In the genomic region with DNA sequence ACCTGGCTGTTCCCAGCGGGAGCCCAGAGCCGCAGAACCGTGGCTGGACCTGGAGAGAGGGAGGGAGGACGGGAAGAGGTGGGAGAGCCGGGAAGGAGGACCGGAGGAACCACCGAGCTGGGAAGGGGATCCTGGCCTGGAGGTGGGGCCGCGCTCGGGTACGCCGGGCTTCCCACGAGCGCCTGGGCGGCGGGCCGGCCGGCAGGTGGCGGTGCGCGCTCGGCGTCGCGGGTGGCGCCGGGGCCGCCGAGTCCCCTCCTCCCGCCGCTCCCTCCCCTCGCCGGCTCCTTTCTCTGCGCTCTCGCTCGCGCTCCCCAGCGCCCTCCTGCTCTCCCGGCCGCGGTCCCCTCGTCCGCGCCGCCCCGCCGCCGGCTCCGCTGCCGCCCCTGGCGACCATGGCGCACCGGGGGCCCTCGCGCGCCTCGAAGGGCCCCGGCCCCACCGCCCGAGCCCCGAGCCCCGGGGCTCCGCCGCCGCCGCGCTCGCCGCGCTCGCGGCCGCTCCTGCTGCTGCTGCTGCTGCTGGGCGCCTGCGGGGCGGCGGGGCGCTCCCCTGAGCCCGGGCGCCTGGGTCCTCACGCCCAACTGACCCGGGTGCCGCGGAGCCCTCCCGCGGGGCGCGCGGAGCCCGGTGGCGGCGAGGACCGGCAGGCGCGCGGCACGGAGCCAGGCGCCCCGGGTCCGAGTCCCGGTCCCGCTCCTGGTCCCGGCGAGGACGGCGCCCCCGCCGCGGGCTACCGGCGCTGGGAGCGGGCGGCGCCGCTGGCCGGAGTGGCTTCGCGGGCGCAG, we compare ENCODE assay signal across 8 cellular contexts. TPM values are rescaled to one million over a fixed set of nuclear protein-coding genes. Genes with fewer than 3 reads are reported as not detected.
DNase-seq lines count a peak whose midpoint lies in the region; ATAC-seq and TF ChIP-seq lines count a peak whose summit lies in the region.

Gene SORCS2, plus strand, starts transcription at position 287 of the 788 bp plus-strand sequence.

- no peaks in the 10 kb centered on the region for H3K9me3 Mint-ChIP-seq in CD4-positive, alpha-beta memory T cell
- no peaks in the 10 kb centered on the region for H3K9me3 Mint-ChIP-seq in activated T-helper 1 cell treated with anti-CD3 and anti-CD28 coated beads, Interleukin-12 subunit alpha, Interleukin-12 subunit beta, Interleukin-2, Interleukin-4 antibody, amounts not matched to agents 30 ng/mL and 10 ng/mL and 1 ng/mL, durations not matched to agents 14 hours and 24 hours and 36 hours
- H3K9me3 Mint-ChIP-seq in nephron, result no peaks in the 10 kb centered on the region

- H3K4me3 ChIP-seq in CD4-positive, alpha-beta memory T cell (ENCODE audit: low read length in 2 of 2), result no peak within 1 kb of the TSS
- H3K4me3 ChIP-seq in foreskin fibroblast (ENCODE audit: low read depth in 1 of 2, low read length in 2 of 2), result peak within 1 kb of the TSS; percentile 32 to 52

- H3K4me3 Mint-ChIP-seq in CD4-positive, alpha-beta memory T cell, result peak within 1 kb of the TSS in 5 of 8 donors; percentile 20 to 77 (median 51)
- H3K4me3 Mint-ChIP-seq in activated T-helper 1 cell treated with anti-CD3 and anti-CD28 coated beads, Interleukin-12 subunit alpha, Interleukin-12 subunit beta, Interleukin-2, Interleukin-4 antibody, amounts not matched to agents 30 ng/mL and 10 ng/mL and 1 ng/mL, durations not matched to agents 14 hours and 24 hours and 36 hours, result no peak within 1 kb of the TSS
- peak within 1 kb of the TSS; percentile 88 to 92 (median 89) for H3K4me3 Mint-ChIP-seq in nephron

- no peak within 1 kb of the TSS for H3K27ac ChIP-seq in CD4-positive, alpha-beta memory T cell (ENCODE audit: low read depth, low read length)

- TF ChIP-seq CTCF in foreskin fibroblast (IDR thresholded peaks at IDR 0.05; ENCODE audit: low read depth, low read length) (peak; percentile 25), nephron (IDR thresholded peaks at IDR 0.05; ENCODE audit: unreplicated experiment in 3 of 3) (peak; percentile 60 to 78 (median 64))

- H3K36me3 ChIP-seq in CD4-positive, alpha-beta memory T cell (ENCODE audit: insufficient read depth, low read length), result no peaks in the 10 kb centered on the region

- no peak within 1 kb of the TSS for H3K27ac Mint-ChIP-seq in CD4-positive, alpha-beta memory T cell
- H3K27ac Mint-ChIP-seq in activated T-helper 1 cell treated with anti-CD3 and anti-CD28 coated beads, Interleukin-12 subunit alpha, Interleukin-12 subunit beta, Interleukin-2, Interleukin-4 antibody, amounts not matched to agents 30 ng/mL and 10 ng/mL and 1 ng/mL, durations not matched to agents 14 hours and 24 hours and 36 hours, result no peak within 1 kb of the TSS
- peak within 1 kb of the TSS in 1 of 3 experiments; percentile 48 for H3K27ac Mint-ChIP-seq in nephron

- H3K4me1 Mint-ChIP-seq in CD4-positive, alpha-beta memory T cell, result peaks cover 0 to 5% (median under 1%) of the 10 kb centered on the region in 4 donors
- H3K4me1 Mint-ChIP-seq in activated T-helper 1 cell treated with anti-CD3 and anti-CD28 coated beads, Interleukin-12 subunit alpha, Interleukin-12 subunit beta, Interleukin-2, Interleukin-4 antibody, amounts not matched to agents 30 ng/mL and 10 ng/mL and 1 ng/mL, durations not matched to agents 14 hours and 24 hours and 36 hours (ENCODE audit: low read depth), result no peaks in the 10 kb centered on the region
- peaks cover 39% of the 10 kb centered on the region for H3K4me1 Mint-ChIP-seq in nephron

- H3K27me3 ChIP-seq in CD4-positive, alpha-beta memory T cell (ENCODE audit: insufficient read depth, low read length), result peaks cover 4% of the 10 kb centered on the region

- peaks cover 4% of the 10 kb centered on the region for H3K4me1 ChIP-seq in CD4-positive, alpha-beta memory T cell (ENCODE audit: insufficient read depth, low read length)

- POLR2A ChIA-PET in CD4-positive, alpha-beta memory T cell (lab: Charles Lee; ENCODE audit: partially characterized antibody), result no interaction called here

- intact Hi-C loops in CD4-positive, alpha-beta memory T cell (cut with micrococcal nuclease), result loop anchor here (5.0 kb wide), 1 partner anchor 795 kb away; no protein-coding TSS in a partner anchor
- intact Hi-C loops in activated T-helper 1 cell treated with anti-CD3 and anti-CD28 coated beads, Interleukin-12 subunit alpha, Interleukin-12 subunit beta, Interleukin-2, Interleukin-4 antibody, amounts not matched to agents 30 ng/mL and 10 ng/mL and 1 ng/mL, durations not matched to agents 14 hours and 24 hours and 36 hours (cut with micrococcal nuclease), result loop anchor here (5.0 to 10.0 kb wide), 4 partner anchors 142 to 795 kb away; no protein-coding TSS in a partner anchor

- no peaks in the 10 kb centered on the region for H3K9me3 ChIP-seq in CD4-positive, alpha-beta memory T cell (ENCODE audit: control insufficient read depth in 1 of 2, low read length in 2 of 2)

- no peak for ATAC-seq in GM18907 (IDR thresholded peaks at IDR 0.05; ENCODE audit: unreplicated experiment)

- no peaks in the 10 kb centered on the region for H3K36me3 Mint-ChIP-seq in CD4-positive, alpha-beta memory T cell
- no peaks in the 10 kb centered on the region for H3K36me3 Mint-ChIP-seq in activated T-helper 1 cell treated with anti-CD3 and anti-CD28 coated beads, Interleukin-12 subunit alpha, Interleukin-12 subunit beta, Interleukin-2, Interleukin-4 antibody, amounts not matched to agents 30 ng/mL and 10 ng/mL and 1 ng/mL, durations not matched to agents 14 hours and 24 hours and 36 hours (ENCODE audit: low read depth)
- no peaks in the 10 kb centered on the region for H3K36me3 Mint-ChIP-seq in nephron (ENCODE audit: low read depth)

- CTCF ChIA-PET in CD4-positive, alpha-beta memory T cell (lab: Charles Lee; ENCODE audit: partially characterized antibody), result no interaction called here

- H3K27me3 Mint-ChIP-seq in CD4-positive, alpha-beta memory T cell, result peaks cover 33 to 35% of the 10 kb centered on the region in 2 donors
- H3K27me3 Mint-ChIP-seq in activated T-helper 1 cell treated with anti-CD3 and anti-CD28 coated beads, Interleukin-12 subunit alpha, Interleukin-12 subunit beta, Interleukin-2, Interleukin-4 antibody, amounts not matched to agents 30 ng/mL and 10 ng/mL and 1 ng/mL, durations not matched to agents 14 hours and 24 hours and 36 hours (ENCODE audit: insufficient read depth), result peaks cover 44% of the 10 kb centered on the region
- H3K27me3 Mint-ChIP-seq in nephron (ENCODE audit: low read depth), result peaks cover 58% of the 10 kb centered on the region

- DNase-seq in CD4-positive, alpha-beta memory T cell, result peak in 4 of 5 donors; percentile 30 to 49 (median 35)
- peak; percentile 22 for DNase-seq in GOT3 (lab: John Stamatoyannopoulos, UW)
- peak; percentile 8 for DNase-seq in NCI-H748 treated with DMSO at 0.1 percent for 48 hours (lab: John Stamatoyannopoulos, UW)
- DNase-seq in activated T-helper 1 cell treated with anti-CD3 and anti-CD28 coated beads, Interleukin-12 subunit alpha, Interleukin-12 subunit beta, Interleukin-2, Interleukin-4 antibody, amounts not matched to agents 30 ng/mL and 10 ng/mL and 1 ng/mL, durations not matched to agents 14 hours and 24 hours and 36 hours (ENCODE audit: low spot score), result peak; percentile 28
- DNase-seq in foreskin fibroblast, result peak; percentile 47 to 79
- peak; percentile 78 for DNase-seq in superior temporal gyrus (ENCODE audit: extremely low spot score)

RNA-seq across cellular contexts. Expression of gene SORCS2, which starts in this region (rescaled TPM):
- total RNA-seq in CD4-positive, alpha-beta memory T cell, result not detected
- not detected for polyA plus RNA-seq in CD4-positive, alpha-beta memory T cell
- not detected in 2 replicates for total RNA-seq in activated T-helper 1 cell treated with anti-CD3 and anti-CD28 coated beads, Interleukin-12 subunit alpha, Interleukin-12 subunit beta, Interleukin-2, Interleukin-4 antibody, amounts not matched to agents 30 ng/mL and 10 ng/mL and 1 ng/mL, durations not matched to agents 14 hours and 24 hours and 36 hours

Comparison
In these comparisons a context has a peak if more than half of its experiments do, and no peak if none do; other contexts are left out.
1. Peak in DNase-seq in CD4-positive, alpha-beta memory T cell; RNA of the gene not detected or under 1 TPM.
2. Peak in DNase-seq in activated T-helper 1 cell treated with anti-CD3 and anti-CD28 coated beads, Interleukin-12 subunit alpha, Interleukin-12 subunit beta, Interleukin-2, Interleukin-4 antibody, amounts not matched to agents 30 ng/mL and 10 ng/mL and 1 ng/mL, durations not matched to agents 14 hours and 24 hours and 36 hours; RNA of the gene not detected or under 1 TPM.
3. DNase-seq: peak in every context shown above with its lines; median percentile 78 in superior temporal gyrus; 63 in foreskin fibroblast; 35 in CD4-positive, alpha-beta memory T cell; 28 in activated T-helper 1 cell treated with anti-CD3 and anti-CD28 coated beads, Interleukin-12 subunit alpha, Interleukin-12 subunit beta, Interleukin-2, Interleukin-4 antibody, amounts not matched to agents 30 ng/mL and 10 ng/mL and 1 ng/mL, durations not matched to agents 14 hours and 24 hours and 36 hours; 22 in GOT3; 8 in NCI-H748 treated with DMSO at 0.1 percent for 48 hours.
4. H3K4me3 ChIP-seq: peak in foreskin fibroblast (2 of 2); none in CD4-positive, alpha-beta memory T cell (0 of 2).